ENCODE assay signal across 26 cellular contexts in the genomic region with DNA sequence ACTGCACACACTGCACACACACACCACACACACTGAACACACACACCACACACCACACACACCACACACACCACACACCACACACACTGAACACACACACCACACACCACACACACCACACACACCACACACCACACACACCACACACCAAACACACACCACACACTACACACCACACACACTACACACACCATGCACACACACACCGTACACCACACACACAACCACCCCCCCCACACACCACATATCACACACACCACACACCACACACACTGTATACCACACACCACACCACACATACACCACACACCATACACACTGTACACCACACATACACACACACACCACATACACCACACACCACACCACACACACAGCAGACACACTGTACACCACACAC.
"Had no signal": no experiment of that assay in that cellular context is flagged by ENCODE, and none has a peak within 500 bp of the region (broad histone marks: within the 10 kb centered on the region; RNA-seq: fewer than 3 reads in every experiment).

No MANE protein-coding gene starts in this region.

- H3K27ac Mint-ChIP-seq: activated B cell treated with CpG ODN at 0.5 μM for 24 hours; activated CD4-positive, alpha-beta T cell treated with anti-CD3 and anti-CD28 coated beads, Interleukin-2, amount 10 ng/mL, durations not matched to agents 24 days and 14 days; activated naive CD4-positive, alpha-beta T cell treated with anti-CD3 and anti-CD28 coated beads, Interleukin-2, amount 50 U/mL, for 24 hours; activated T-helper 2 cell treated with anti-CD3 and anti-CD28 coated beads, Interferon-gamma antibody, Interleukin-2, Interleukin-4, amounts not matched to agents 10 μg/mL and 5 μg/mL and 100 μg/mL, durations not matched to agents 14 hours and 24 hours and 36 hours; T-cell had no signal

- H3K4me1 Mint-ChIP-seq: activated B cell treated with CpG ODN at 0.5 μM for 24 hours; activated CD4-positive, alpha-beta T cell treated with anti-CD3 and anti-CD28 coated beads, Interleukin-2, amount 10 ng/mL, durations not matched to agents 24 days and 14 days; activated naive CD4-positive, alpha-beta T cell treated with anti-CD3 and anti-CD28 coated beads, Interleukin-2, amount 50 U/mL, for 24 hours; central memory CD8-positive, alpha-beta T cell; T-cell had no signal

- DNase-seq: activated B cell treated with CpG ODN at 0.5 μM for 24 hours; activated CD4-positive, alpha-beta T cell treated with anti-CD3 and anti-CD28 coated beads for 1 hour; activated CD4-positive, alpha-beta T cell treated with anti-CD3 and anti-CD28 coated beads, Interleukin-2, amount 10 ng/mL, durations not matched to agents 24 days and 14 days; activated CD4-positive, alpha-beta T cell treated with anti-CD3 and anti-CD28 coated beads, Interleukin-2, amount 50 U/mL, for 48 hours; activated CD8-positive, alpha-beta memory T cell treated with anti-CD3 and anti-CD28 coated beads for 24 hours; activated naive CD4-positive, alpha-beta T cell; activated T-cell treated with anti-CD3 and anti-CD28 coated beads, Interleukin-2, amount 50 U/mL, for 4 hours; aorta; KG1; NCI-H1048; NCI-H146; NCI-H187 treated with DMSO at 0.1 percent for 48 hours; NCI-H2107; NCI-H2171 treated with DMSO at 0.1 percent for 48 hours; NCI-H226; NCI-H526 treated with DMSO at 0.1 percent for 48 hours; NCI-H82; OCI-M1; RPMI8226; T-cell; T1000 had no signal

- H3K27ac ChIP-seq: SK-N-MC had no signal

- H3K9me3 Mint-ChIP-seq: activated CD4-positive, alpha-beta T cell treated with anti-CD3 and anti-CD28 coated beads, Interleukin-2, amount 10 ng/mL, durations not matched to agents 24 days and 14 days; activated naive CD4-positive, alpha-beta T cell treated with anti-CD3 and anti-CD28 coated beads, Interleukin-2, amount 50 U/mL, for 24 hours; activated T-helper 2 cell treated with anti-CD3 and anti-CD28 coated beads, Interferon-gamma antibody, Interleukin-2, Interleukin-4, amounts not matched to agents 10 μg/mL and 5 μg/mL and 100 μg/mL, durations not matched to agents 14 hours and 24 hours and 36 hours; central memory CD8-positive, alpha-beta T cell had no signal

- H3K4me3 Mint-ChIP-seq: activated B cell treated with CpG ODN at 0.5 μM for 24 hours; activated CD4-positive, alpha-beta T cell treated with anti-CD3 and anti-CD28 coated beads, Interleukin-2, amount 10 ng/mL, durations not matched to agents 24 days and 14 days; activated naive CD4-positive, alpha-beta T cell treated with anti-CD3 and anti-CD28 coated beads, Interleukin-2, amount 50 U/mL, for 24 hours; activated T-cell treated with anti-CD3 and anti-CD28 coated beads, Interleukin-2, amount 50 U/mL, for 4 hours; central memory CD8-positive, alpha-beta T cell; T-cell had no signal

- H3K4me3 ChIP-seq: SK-N-MC had no signal

- H3K36me3 Mint-ChIP-seq: activated naive CD4-positive, alpha-beta T cell treated with anti-CD3 and anti-CD28 coated beads, Interleukin-2, amount 50 U/mL, for 24 hours; T-cell had no signal

- FAIRE-seq: TTC549 had no signal
